8 cellular contexts compared by ENCODE assay signal in genomic region chr11:4094348-4095291, GRCh38. TPM values are rescaled to one million over a fixed set of nuclear protein-coding genes. Genes with fewer than 3 reads are reported as not detected.
DNase-seq lines count a peak whose midpoint lies in the region; ATAC-seq, FAIRE-seq and TF ChIP-seq lines count a peak whose summit lies in the region.

RRM1 (plus strand) TSS chr11:4094799; CDS start chr11:4095013, 214 bp downstream.

- DNase-seq in NCI-H2107 treated with DMSO at 0.1 percent for 48 hours (lab: John Stamatoyannopoulos, UW; ENCODE audit: unreplicated experiment), result peak; percentile 92
- peak; percentile 91 to 95 (median 94) for DNase-seq in body of pancreas
- peak; percentile 96 for DNase-seq in iPS DF 19.7 (ENCODE audit: low read depth, low spot score)
- DNase-seq in sciatic nerve (ENCODE audit: low spot score), result peak; percentile 95

- peaks cover 18% of the 10 kb centered on the region for H3K4me1 ChIP-seq in body of pancreas

- H3K36me3 ChIP-seq in body of pancreas (replicated peaks in 1 of 2; ENCODE audit: insufficient read depth in 1 of 2, low read depth in 2 of 2), result no peaks in the 10 kb centered on the region

- no peaks in the 10 kb centered on the region for H3K27me3 ChIP-seq in body of pancreas

- H3K4me3 ChIP-seq in body of pancreas, result peak within 1 kb of the TSS; percentile 66 to 71

- FAIRE-seq in TTC549 (lab: Jason Lieb, UNC), result peak; percentile 85

- intact Hi-C loops in body of pancreas (cut with DNase I) (no loop called here), sciatic nerve (cut with DNase I) (no loop called here)

- peak; percentile 20 to 81 (median 81) for TF ChIP-seq POLR2A in body of pancreas (IDR thresholded peaks at IDR 0.05)

- no peaks in the 10 kb centered on the region for H3K9me3 ChIP-seq in body of pancreas

- TF ChIP-seq CTCF in 22Rv1 (IDR thresholded peaks at IDR 0.05), result no peak
- peak in 1 of 7 experiments; percentile 7 for TF ChIP-seq CTCF in body of pancreas (IDR thresholded peaks at IDR 0.05)

- WGBS in body of pancreas, 2 donors, result 0 to 1% methylated on average over 25 to 65 of the region's 74 CpGs

- ATAC-seq in GM18520 (IDR thresholded peaks at IDR 0.05; ENCODE audit: unreplicated experiment) (peak; percentile 90), HG03064 (IDR thresholded peaks at IDR 0.05; ENCODE audit: low read depth, unreplicated experiment) (peak; percentile 92), body of pancreas (peak; percentile 99), sciatic nerve (peak; percentile 99)

- H3K27ac ChIP-seq in 22Rv1, result peak within 1 kb of the TSS; percentile 93
- peak within 1 kb of the TSS; percentile 84 to 94 (median 88) for H3K27ac ChIP-seq in body of pancreas

RNA-seq across cellular contexts. Expression of gene RRM1, which starts in this region (rescaled TPM):
- 10 to 100 TPM in 1 of 2 donors, 1 to 10 TPM in 1; 7.3 to 12.2 TPM for total RNA-seq in body of pancreas
- 32.2 TPM for total RNA-seq in sciatic nerve

Comparison
In these comparisons a context has a peak if more than half of its experiments do, and no peak if none do; other contexts are left out.
1. Peak in every context shown above with its lines: DNase-seq, ATAC-seq, H3K4me3 ChIP-seq and H3K27ac ChIP-seq.